38 cellular contexts compared by ENCODE assay signal in genomic region chr6:49988900-49989299, GRCh38. TPM values are rescaled to one million over a fixed set of nuclear protein-coding genes. Genes with fewer than 3 reads are reported as not detected.
"Had no signal": no experiment of that assay in that cellular context is flagged by ENCODE, and none has a peak within 500 bp of the region (broad histone marks: within the 10 kb centered on the region; RNA-seq: fewer than 3 reads in every experiment).

No MANE protein-coding gene starts in this region.

- H3K9me3 ChIP-seq: adrenal gland, body of pancreas, breast epithelium had no signal

- H3K27ac ChIP-seq: adrenal gland, body of pancreas, brain microvascular endothelial cell, breast epithelium, WERI-Rb-1 had no signal

- FAIRE-seq: astrocyte, TTC549 had no signal

- DNase-seq: activated B cell treated with CpG ODN at 0.5 μM for 24 hours; activated CD4-positive, alpha-beta memory T cell treated with anti-CD3 and anti-CD28 coated beads for 36 hours; activated CD4-positive, alpha-beta T cell treated with anti-CD3 and anti-CD28 coated beads for 4 hours; activated CD4-positive, alpha-beta T cell treated with anti-CD3 and anti-CD28 coated beads, Interleukin-2, amount 10 ng/mL, durations not matched to agents 24 days and 14 days; activated CD4-positive, alpha-beta T cell treated with anti-CD3 and anti-CD28 coated beads, Interleukin-2, amount 50 U/mL, for 1 hour; activated CD4-positive, alpha-beta T cell treated with anti-CD3 and anti-CD28 coated beads, Interleukin-2, amount 50 U/mL, for 4 hours; activated CD4-positive, CD25-positive, alpha-beta regulatory T cell treated with anti-CD3 and anti-CD28 coated beads, Interleukin-2, amount 50 U/mL, for 72 hours; activated CD8-positive, alpha-beta memory T cell treated with anti-CD3 and anti-CD28 coated beads, Interleukin-2, amount 50 U/mL, for 4 hours; activated CD8-positive, alpha-beta T cell treated with anti-CD3 and anti-CD28 coated beads for 36 hours; activated effector memory CD4-positive, alpha-beta T cell treated with anti-CD3 and anti-CD28 coated beads, Interleukin-2, amount 50 U/mL, for 16 hours; activated gamma-delta T cell treated with Interleukin-2 at 50 U/mL for 16 hours; activated naive CD4-positive, alpha-beta T cell; activated naive CD4-positive, alpha-beta T cell treated with anti-CD3 and anti-CD28 coated beads for 36 hours; activated naive CD4-positive, alpha-beta T cell treated with anti-CD3 and anti-CD28 coated beads, Interleukin-2, amount 50 U/mL, for 16 hours; activated naive CD8-positive, alpha-beta T cell treated with anti-CD3 and anti-CD28 coated beads for 36 hours; activated T-cell treated with anti-CD3 and anti-CD28 coated beads for 4 hours; activated T-cell treated with anti-CD3 and anti-CD28 coated beads, Interleukin-2, amount 50 U/mL, for 1 hour; activated T-cell treated with anti-CD3 and anti-CD28 coated beads, Interleukin-2, amount 50 U/mL, for 4 hours; activated T-cell treated with anti-CD3 and anti-CD28 coated beads, Interleukin-2, amount 50 U/mL, for 72 hours; adrenal gland; amniotic stem cell; aorta; body of pancreas; brain microvascular endothelial cell; central memory CD4-positive, alpha-beta T cell; T-helper 1 cell; T-helper 2 cell; T-helper 9 cell; WERI-Rb-1 had no signal

- H3K4me3 ChIP-seq: adrenal gland, body of pancreas, breast epithelium had no signal

- H3K36me3 ChIP-seq: adrenal gland, brain microvascular endothelial cell, breast epithelium, WERI-Rb-1 had no signal

- H3K27me3 ChIP-seq: adrenal gland, brain microvascular endothelial cell, breast epithelium had no signal

- H3K4me1 ChIP-seq: adrenal gland, body of pancreas, breast epithelium had no signal

RNA-seq across cellular contexts. Expression of gene DEFB113, which starts 19.5 kb away (rescaled TPM):
- total RNA-seq: activated B cell treated with CpG ODN at 0.5 μM for 24 hours; activated CD4-positive, alpha-beta memory T cell treated with anti-CD3 and anti-CD28 coated beads for 36 hours; activated CD4-positive, alpha-beta T cell treated with anti-CD3 and anti-CD28 coated beads, Interleukin-2, amount 10 ng/mL, durations not matched to agents 24 days and 14 days; activated CD8-positive, alpha-beta memory T cell treated with anti-CD3 and anti-CD28 coated beads for 36 hours; activated CD8-positive, alpha-beta T cell treated with anti-CD3 and anti-CD28 coated beads for 36 hours; activated naive CD4-positive, alpha-beta T cell treated with anti-CD3 and anti-CD28 coated beads for 36 hours; activated naive CD4-positive, alpha-beta T cell treated with anti-CD3 and anti-CD28 coated beads, Interleukin-2, amount 50 U/mL, for 72 hours; activated naive CD8-positive, alpha-beta T cell treated with anti-CD3 and anti-CD28 coated beads for 36 hours; activated T-cell treated with anti-CD3 and anti-CD28 coated beads, Interleukin-2, amount 50 U/mL, for 4 hours; activated T-cell treated with anti-CD3 and anti-CD28 coated beads, Interleukin-2, amount 50 U/mL, for 72 hours; activated T-helper 1 cell treated with anti-CD3 and anti-CD28 coated beads, Interleukin-12 subunit alpha, Interleukin-12 subunit beta, Interleukin-2, Interleukin-4 antibody, amounts not matched to agents 30 ng/mL and 10 ng/mL and 1 ng/mL, durations not matched to agents 14 hours and 24 hours and 36 hours; activated T-helper 17 cell treated with anti-CD3 and anti-CD28 coated beads, Interleukin-2, amount 50 U/mL, for 72 hours; adrenal gland; aorta; astrocyte; body of pancreas; breast epithelium; cardiac septum; cerebellum had no signal
- polyA plus RNA-seq: adrenal gland, aorta had no signal

RNA-seq across cellular contexts. Expression of gene DEFB114, which starts 24.9 kb away (rescaled TPM):
- total RNA-seq: activated B cell treated with CpG ODN at 0.5 μM for 24 hours; activated CD4-positive, alpha-beta memory T cell treated with anti-CD3 and anti-CD28 coated beads for 36 hours; activated CD4-positive, alpha-beta T cell treated with anti-CD3 and anti-CD28 coated beads, Interleukin-2, amount 10 ng/mL, durations not matched to agents 24 days and 14 days; activated CD8-positive, alpha-beta memory T cell treated with anti-CD3 and anti-CD28 coated beads for 36 hours; activated CD8-positive, alpha-beta T cell treated with anti-CD3 and anti-CD28 coated beads for 36 hours; activated naive CD4-positive, alpha-beta T cell treated with anti-CD3 and anti-CD28 coated beads for 36 hours; activated naive CD4-positive, alpha-beta T cell treated with anti-CD3 and anti-CD28 coated beads, Interleukin-2, amount 50 U/mL, for 72 hours; activated naive CD8-positive, alpha-beta T cell treated with anti-CD3 and anti-CD28 coated beads for 36 hours; activated T-cell treated with anti-CD3 and anti-CD28 coated beads, Interleukin-2, amount 50 U/mL, for 4 hours; activated T-cell treated with anti-CD3 and anti-CD28 coated beads, Interleukin-2, amount 50 U/mL, for 72 hours; activated T-helper 1 cell treated with anti-CD3 and anti-CD28 coated beads, Interleukin-12 subunit alpha, Interleukin-12 subunit beta, Interleukin-2, Interleukin-4 antibody, amounts not matched to agents 30 ng/mL and 10 ng/mL and 1 ng/mL, durations not matched to agents 14 hours and 24 hours and 36 hours; activated T-helper 17 cell treated with anti-CD3 and anti-CD28 coated beads, Interleukin-2, amount 50 U/mL, for 72 hours; adrenal gland; aorta; astrocyte; body of pancreas; breast epithelium; cardiac septum; cerebellum had no signal
- polyA plus RNA-seq: adrenal gland, aorta had no signal

RNA-seq across cellular contexts. Expression of gene DEFB110, which starts 32.9 kb away (rescaled TPM):
- total RNA-seq: activated B cell treated with CpG ODN at 0.5 μM for 24 hours; activated CD4-positive, alpha-beta memory T cell treated with anti-CD3 and anti-CD28 coated beads for 36 hours; activated CD4-positive, alpha-beta T cell treated with anti-CD3 and anti-CD28 coated beads, Interleukin-2, amount 10 ng/mL, durations not matched to agents 24 days and 14 days; activated CD8-positive, alpha-beta memory T cell treated with anti-CD3 and anti-CD28 coated beads for 36 hours; activated CD8-positive, alpha-beta T cell treated with anti-CD3 and anti-CD28 coated beads for 36 hours; activated naive CD4-positive, alpha-beta T cell treated with anti-CD3 and anti-CD28 coated beads for 36 hours; activated naive CD4-positive, alpha-beta T cell treated with anti-CD3 and anti-CD28 coated beads, Interleukin-2, amount 50 U/mL, for 72 hours; activated naive CD8-positive, alpha-beta T cell treated with anti-CD3 and anti-CD28 coated beads for 36 hours; activated T-cell treated with anti-CD3 and anti-CD28 coated beads, Interleukin-2, amount 50 U/mL, for 4 hours; activated T-cell treated with anti-CD3 and anti-CD28 coated beads, Interleukin-2, amount 50 U/mL, for 72 hours; activated T-helper 1 cell treated with anti-CD3 and anti-CD28 coated beads, Interleukin-12 subunit alpha, Interleukin-12 subunit beta, Interleukin-2, Interleukin-4 antibody, amounts not matched to agents 30 ng/mL and 10 ng/mL and 1 ng/mL, durations not matched to agents 14 hours and 24 hours and 36 hours; activated T-helper 17 cell treated with anti-CD3 and anti-CD28 coated beads, Interleukin-2, amount 50 U/mL, for 72 hours; adrenal gland; aorta; astrocyte; body of pancreas; breast epithelium; cardiac septum; cerebellum had no signal
- polyA plus RNA-seq: adrenal gland, aorta had no signal
